In genomic region chr3:71112576-71112975, GRCh38 we compare ENCODE assay signal across 13 cellular contexts.
DNase-seq lines count a peak whose midpoint lies in the region; ATAC-seq, FAIRE-seq and TF ChIP-seq lines count a peak whose summit lies in the region.
"Had no signal": no experiment of that assay in that cellular context is flagged by ENCODE, and none has a peak within 500 bp of the region (broad histone marks: within the 10 kb centered on the region; RNA-seq: fewer than 3 reads in every experiment).

No MANE protein-coding gene starts in this region.

- H3K9me3 ChIP-seq in CD4-positive, alpha-beta T cell (ENCODE audit: control insufficient read depth, low read length): no peaks in the 10 kb centered on the region
- H3K9me3 ChIP-seq in PC-3 (ENCODE audit: low read length) (no peaks in the 10 kb centered on the region), endothelial cell of umbilical vein (replicated peaks; ENCODE audit: control insufficient read depth, insufficient read depth, low read length) (no peaks in the 10 kb centered on the region), osteoblast (ENCODE audit: low read depth, low read length) (no peaks in the 10 kb centered on the region)
- H3K9me3 ChIP-seq: MG63, neutrophil had no signal

- no peaks in the 10 kb centered on the region for H3K27me3 ChIP-seq in CD4-positive, alpha-beta T cell (ENCODE audit: control insufficient read depth, insufficient read depth, low read length)
- H3K27me3 ChIP-seq in PC-3 (ENCODE audit: low read length) (no peaks in the 10 kb centered on the region), endothelial cell of umbilical vein (ENCODE audit: control insufficient read depth in 2 of 2, insufficient read depth in 2 of 2, low read length in 2 of 2) (no peaks in the 10 kb centered on the region), osteoblast (ENCODE audit: insufficient read depth, low read length) (no peaks in the 10 kb centered on the region)
- H3K27me3 ChIP-seq: MG63, neutrophil had no signal

- no peak overlapping the region for H3K27ac ChIP-seq in CD4-positive, alpha-beta T cell (ENCODE audit: low read depth, low read length)
- H3K27ac ChIP-seq in PC-3 (ENCODE audit: low read length) (peak overlapping the region; percentile 72), endothelial cell of umbilical vein (ENCODE audit: insufficient read depth, low read depth, low read length) (peak overlapping the region; percentile 40), osteoblast (ENCODE audit: low read depth, low read length) (peak overlapping the region; percentile 98)
- H3K27ac ChIP-seq: neutrophil had no signal

- FAIRE-seq in endothelial cell of umbilical vein (lab: Jason Lieb, UNC): no peak

- POLR2A ChIA-PET in CD4-positive, alpha-beta T cell (lab: Charles Lee): no interaction called here
- POLR2A ChIA-PET in PC-3 (lab: Charles Lee; ENCODE audit: unreplicated experiment): no interaction called here
- POLR2A ChIA-PET in endothelial cell of umbilical vein (lab: Charles Lee): no interaction called here

- H3K36me3 ChIP-seq in PC-3 (ENCODE audit: low read depth, low read length): no peaks in the 10 kb centered on the region
- peaks cover 0 to 3% of the 10 kb centered on the region in 2 experiments for H3K36me3 ChIP-seq in endothelial cell of umbilical vein (ENCODE audit: control insufficient read depth in 2 of 2, extremely low read depth in 1 of 2, insufficient read depth in 2 of 2, low read length in 2 of 2)
- H3K36me3 ChIP-seq in osteoblast (ENCODE audit: insufficient read depth, low read length): peaks cover 23% of the 10 kb centered on the region

- dilution Hi-C loops in endothelial cell of umbilical vein (cut with MboI; ENCODE audit: extremely low pct_ligation_motif_present, low sequenced_read_pairs): no loop called here

- H3K4me2 ChIP-seq in PC-3 (ENCODE audit: low read length) (peak overlapping the region; percentile 52), endothelial cell of umbilical vein (ENCODE audit: insufficient read depth, low read length) (no peak overlapping the region), osteoblast (ENCODE audit: insufficient read depth, low read length) (no peak overlapping the region)

- no peaks in the 10 kb centered on the region for H3K9me2 ChIP-seq in PC-3 (replicated peaks; ENCODE audit: low read length)

- BruUV-seq in PC-3 (replicated peaks; lab: Mats Ljungman, UMichigan): no TSS peak
- no TSS peak for BruUV-seq in endothelial cell of umbilical vein (replicated peaks; lab: Mats Ljungman, UMichigan)

- no peaks in the 10 kb centered on the region for H3K9me1 ChIP-seq in endothelial cell of umbilical vein (replicated peaks; ENCODE audit: control insufficient read depth, extremely low read depth, insufficient read depth, low read length)

- peaks cover 95% of the 10 kb centered on the region for H3K36me3 Mint-ChIP-seq in CD4-positive, alpha-beta T cell (ENCODE audit: low read depth)

- TF ChIP-seq POLR2A in endothelial cell of umbilical vein (IDR thresholded peaks at IDR 0.05; ENCODE audit: low read depth, low read length): no peak

- H3K4me3 ChIP-seq in PC-3 (ENCODE audit: low read length): no peak overlapping the region
- H3K4me3 ChIP-seq in endothelial cell of umbilical vein (replicated peaks in 1 of 3; ENCODE audit: insufficient read depth in 1 of 3, low read depth in 1 of 3, low read length in 3 of 3): no peak overlapping the region
- no peak overlapping the region for H3K4me3 ChIP-seq in osteoblast (ENCODE audit: insufficient read depth, low read length)
- H3K4me3 ChIP-seq: MG63 had no signal

- no peak overlapping the region for H2AFZ ChIP-seq in PC-3 (ENCODE audit: low read length)
- no peak overlapping the region for H2AFZ ChIP-seq in endothelial cell of umbilical vein (ENCODE audit: low read depth, low read length)
- H2AFZ ChIP-seq in osteoblast (ENCODE audit: low read length): no peak overlapping the region

- H3K27me3 Mint-ChIP-seq in CD4-positive, alpha-beta T cell: no peaks in the 10 kb centered on the region

- H3K4me1 Mint-ChIP-seq in CD4-positive, alpha-beta T cell (ENCODE audit: low read depth): peaks cover 95% of the 10 kb centered on the region

- peaks cover 3% of the 10 kb centered on the region for H3F3A ChIP-seq in PC-3 (ENCODE audit: low read length, unreplicated experiment)

- no peaks in the 10 kb centered on the region for H3K79me2 ChIP-seq in PC-3 (ENCODE audit: low read length)
- peaks cover 6% of the 10 kb centered on the region for H3K79me2 ChIP-seq in endothelial cell of umbilical vein (ENCODE audit: control insufficient read depth, insufficient read depth, low read length)
- peaks cover 73% of the 10 kb centered on the region for H3K79me2 ChIP-seq in osteoblast (ENCODE audit: insufficient read depth, low read length)

- H3K4me3 Mint-ChIP-seq in CD4-positive, alpha-beta T cell: no peak overlapping the region

- peak overlapping the region; percentile 38 for H3K9ac ChIP-seq in PC-3 (ENCODE audit: low read length)
- H3K9ac ChIP-seq in endothelial cell of umbilical vein (replicated peaks; ENCODE audit: extremely low read depth, insufficient read depth, low read length): no peak overlapping the region

- no peak for TF ChIP-seq CTCF in CD4-positive, alpha-beta T cell (IDR thresholded peaks at IDR 0.05)
- TF ChIP-seq CTCF in PC-3 (conservative IDR thresholded peaks at IDR 0.05; ENCODE audit: low read depth, low read length) (no peak), endothelial cell of umbilical vein (IDR thresholded peaks at IDR 0.05; ENCODE audit: extremely low read depth in 1 of 2, insufficient read depth in 1 of 2, low read depth in 1 of 2, low read length in 2 of 2) (no peak), osteoblast (IDR thresholded peaks at IDR 0.05; ENCODE audit: extremely low read depth, low read depth, low read length) (no peak)

- H4K20me1 ChIP-seq in PC-3 (ENCODE audit: low read length) (no peaks in the 10 kb centered on the region), endothelial cell of umbilical vein (replicated peaks; ENCODE audit: control insufficient read depth, extremely low read depth, insufficient read depth, low read length) (no peaks in the 10 kb centered on the region), osteoblast (ENCODE audit: insufficient read depth, low read length) (no peaks in the 10 kb centered on the region)

- no peaks in the 10 kb centered on the region for H3K9me3 Mint-ChIP-seq in CD4-positive, alpha-beta T cell

- no peak for ATAC-seq in CD4-positive, alpha-beta T cell (ENCODE audit: poor library complexity)
- ATAC-seq in PC-3 (no peak), GM19467 (IDR thresholded peaks at IDR 0.05; ENCODE audit: unreplicated experiment) (no peak)

- peaks cover 63% of the 10 kb centered on the region for H3K4me1 ChIP-seq in PC-3 (ENCODE audit: insufficient read depth, low read length)
- H3K4me1 ChIP-seq in endothelial cell of umbilical vein (ENCODE audit: control insufficient read depth, extremely low read depth, insufficient read depth, low read length): peaks cover 51% of the 10 kb centered on the region
- H3K4me1 ChIP-seq in osteoblast (ENCODE audit: insufficient read depth, low read length): peaks cover 50% of the 10 kb centered on the region

- peak overlapping the region; percentile 83 for H3K27ac Mint-ChIP-seq in CD4-positive, alpha-beta T cell

- DNase-seq in CD4-positive, alpha-beta T cell: no peak
- DNase-seq in PC-3: no peak
- DNase-seq in endothelial cell of umbilical vein (ENCODE audit: low read depth, low spot score): peak; percentile 45
- no peak for DNase-seq in osteoblast (ENCODE audit: insufficient read length, low spot score, missing footprints)
- DNase-seq in stimulated activated CD4-positive, alpha-beta T cell treated with anti-CD3 and anti-CD28 coated beads, Interleukin-2, amount 100 ng/mL, for 24 hours: no peak
- DNase-seq in nucleus accumbens (lab: John Stamatoyannopoulos, UW): no peak
- no peak for DNase-seq in stimulated activated naive CD4-positive, alpha-beta T cell treated with Interleukin-2 at 50 U/mL for 16 hours (lab: John Stamatoyannopoulos, UW)
- DNase-seq: activated T-cell treated with anti-CD3 and anti-CD28 coated beads, Interleukin-2, amount 50 U/mL, for 1 hour; NCI-H446; stimulated activated naive CD4-positive, alpha-beta T cell had no signal

- intact Hi-C loops in CD4-positive, alpha-beta T cell (cut with DNase I, micrococcal nuclease): no loop called here
- intact Hi-C loops in PC-3 (cut with micrococcal nuclease) (loop anchor here (2.0 to 5.0 kb wide), 2 partner anchors 64 to 95 kb away; no protein-coding TSS in a partner anchor), endothelial cell of umbilical vein (cut with micrococcal nuclease) (no loop called here)

- CTCF ChIA-PET in CD4-positive, alpha-beta T cell (lab: Charles Lee): no interaction called here
- CTCF ChIA-PET in PC-3 (lab: Charles Lee) (no interaction called here), endothelial cell of umbilical vein (lab: Charles Lee) (interaction anchor here (0.6 kb wide), 1 partner anchor 18 kb away, joined by 3 read pairs; no protein-coding TSS in a partner anchor)

TF ChIP-seq in endothelial cell of umbilical vein, 7 proteins besides CTCF, POLR2A, EP300 and RAD21:
- TF ChIP-seq GATA2 (IDR thresholded peaks at IDR 0.05; ENCODE audit: insufficient read depth, insufficient read length, low read depth, low read length): no peak
- no peak for TF ChIP-seq JUN (IDR thresholded peaks at IDR 0.05; ENCODE audit: borderline replicate concordance, insufficient read depth, insufficient read length, low read depth)
- TF ChIP-seq, protein P1, sequence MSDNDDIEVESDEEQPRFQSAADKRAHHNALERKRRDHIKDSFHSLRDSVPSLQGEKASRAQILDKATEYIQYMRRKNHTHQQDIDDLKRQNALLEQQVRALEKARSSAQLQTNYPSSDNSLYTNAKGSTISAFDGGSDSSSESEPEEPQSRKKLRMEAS (IDR thresholded peaks at IDR 0.05; ENCODE audit: insufficient read depth, insufficient read length): no peak
- no peak for TF ChIP-seq MYC (IDR thresholded peaks at IDR 0.05; ENCODE audit: low read depth, low read length)
- no peak for TF ChIP-seq FOS (IDR thresholded peaks at IDR 0.05; ENCODE audit: borderline replicate concordance, insufficient read depth, low read length)
- TF ChIP-seq EZH2 (IDR thresholded peaks at IDR 0.05; ENCODE audit: borderline replicate concordance, low read depth, low read length, severe bottlenecking): no peak
- no peak for TF ChIP-seq POLR2AphosphoS5 (IDR thresholded peaks at IDR 0.05; ENCODE audit: insufficient read depth, low read depth, low read length)
TF ChIP-seq in endothelial cell of umbilical vein: peak in this region for 0.
